ENCODE assay signal across 21 cellular contexts in genomic region chr4:82756061-82756460, GRCh38. TPM values are rescaled to one million over a fixed set of nuclear protein-coding genes. Genes with fewer than 3 reads are reported as not detected.
A peak's percentile ranks its signal among the peaks of the same experiment; 100 is the strongest.
DNase-seq lines count a peak whose midpoint lies in the region; ATAC-seq and TF ChIP-seq lines count a peak whose summit lies in the region.
"Had no signal": no experiment of that assay in that cellular context is flagged by ENCODE, and none has a peak within 500 bp of the region (broad histone marks: within the 10 kb centered on the region; RNA-seq: fewer than 3 reads in every experiment).

No MANE protein-coding gene starts in this region.

- H3K23ac ChIP-seq in IMR-90 (ENCODE audit: low read depth, low read length), result no peak overlapping the region

- no peak overlapping the region for H3K9ac ChIP-seq in IMR-90 (ENCODE audit: low read depth, low read length)
- H3K9ac ChIP-seq: BLaER1 treated with 17β-estradiol and CSF1 and Interleukin-3, amounts not matched to agents 10 nM and 100 nM had no signal

- H4K20me1 ChIP-seq in IMR-90 (ENCODE audit: insufficient read depth, low read length), result no peaks in the 10 kb centered on the region; the same call in 1 of the 2 replicates

- no peak for TF ChIP-seq CTCF in IMR-90 (conservative IDR thresholded peaks at IDR 0.05; ENCODE audit: low read depth, low read length)

- no peaks in the 10 kb centered on the region for H3K9me1 ChIP-seq in IMR-90 (ENCODE audit: insufficient read depth, low read length)

- no peak for ATAC-seq in IMR-90 (ENCODE audit: low read depth)
- ATAC-seq: A549, GM23338, HCT116 had no signal

- H3K4me3 ChIP-seq in IMR-90 (ENCODE audit: insufficient read depth, low read depth, low read length), result no peak overlapping the region
- H3K4me3 ChIP-seq: A549; BLaER1 treated with 17β-estradiol and CSF1 and Interleukin-3, amounts not matched to agents 10 nM and 100 nM; GM23338 had no signal

- no peak overlapping the region for H2BK5ac ChIP-seq in IMR-90 (ENCODE audit: low read depth, low read length, poor library complexity, severe bottlenecking)

- DNase-seq in IMR-90 (no peak), iPS-NIHi11 (ENCODE audit: low spot score) (no peak), Kasumi-1 (lab: John Stamatoyannopoulos, UW) (no peak)
- no peak for DNase-seq in stimulated activated CD4-positive, alpha-beta T cell treated with anti-CD3 and anti-CD28 coated beads, Interleukin-12 subunit alpha, Interleukin-12 subunit beta, amount 100 ng/mL, for 4 hours
- DNase-seq: 8988T; ACHN; AML-193; BE2C; CD4-positive, alpha-beta T cell; CD8-positive, alpha-beta memory T cell; DMS53; DMS79 treated with DMSO at 0.1 percent for 48 hours; GF-D8; H9 had no signal

- H2AK9ac ChIP-seq in IMR-90 (replicated peaks; ENCODE audit: low read depth, low read length, poor library complexity), result peak overlapping the region; percentile 44

- H3K36me3 ChIP-seq in IMR-90 (ENCODE audit: control insufficient read depth, insufficient read depth, low read length), result no peaks in the 10 kb centered on the region
- H3K36me3 ChIP-seq: BE2C had no signal

- dilution Hi-C loops in IMR-90 (cut with HindIII; ENCODE audit: low sequenced_read_pairs, unreplicated experiment), result no loop called here

- WGBS in IMR-90 (ENCODE audit: extremely low coverage in 2 of 2, insufficient read length in 1 of 2), 2 experiments, result no CpG with 5 or more reads among the region's 4 CpGs

- H3K27me3 ChIP-seq in IMR-90 (ENCODE audit: control insufficient read depth, insufficient read depth, low read length) (no peaks in the 10 kb centered on the region; the same call in 1 of the 2 replicates), layer of hippocampus (ENCODE audit: control insufficient read depth, insufficient read depth, low read length) (no peaks in the 10 kb centered on the region)
- H3K27me3 ChIP-seq: BE2C; BLaER1 treated with 17β-estradiol and CSF1 and Interleukin-3, amounts not matched to agents 10 nM and 100 nM had no signal

- no peaks in the 10 kb centered on the region for H3K9me3 ChIP-seq in IMR-90 (ENCODE audit: control insufficient read depth, insufficient read depth, low read length)
- H3K9me3 ChIP-seq: A549; BE2C; BLaER1 treated with 17β-estradiol and CSF1 and Interleukin-3, amounts not matched to agents 10 nM and 100 nM had no signal

- TF ChIP-seq RAD21 in IMR-90 (IDR thresholded peaks at IDR 0.05; ENCODE audit: low read length), result no peak

- H2AFZ ChIP-seq in IMR-90 (replicated peaks; ENCODE audit: low read length, poor library complexity), result no peak overlapping the region
- H2AFZ ChIP-seq: GM23338 had no signal

- H3K56ac ChIP-seq in IMR-90 (ENCODE audit: extremely low read depth, insufficient read depth, low read length), result no peak overlapping the region

- H3K79me1 ChIP-seq in IMR-90 (ENCODE audit: low read depth in 1 of 2, low read length in 2 of 2), result peaks cover 3 to 9% of the 10 kb centered on the region in 2 experiments; a peak in 2 of 4 replicates

- H3K27ac ChIP-seq in IMR-90 (ENCODE audit: insufficient read depth, low read length) (no peak overlapping the region), cingulate gyrus (ENCODE audit: low read depth, low read length) (peak overlapping the region; percentile 80), layer of hippocampus (ENCODE audit: low read depth, low read length) (peak overlapping the region; percentile 23), temporal lobe (ENCODE audit: low read depth, low read length) (peak overlapping the region; percentile 17)
- H3K27ac ChIP-seq: A549; BLaER1 treated with 17β-estradiol and CSF1 and Interleukin-3, amounts not matched to agents 10 nM and 100 nM had no signal

- H2AK5ac ChIP-seq in IMR-90 (ENCODE audit: low read depth, low read length), result no peak overlapping the region

- no peak overlapping the region for H4K5ac ChIP-seq in IMR-90 (ENCODE audit: low read depth, low read length)

- intact Hi-C loops in IMR-90 (cut with micrococcal nuclease), result no loop called here

- POLR2A ChIA-PET in IMR-90 (lab: Charles Lee; ENCODE audit: unreplicated experiment), result no interaction called here

- H3K14ac ChIP-seq in IMR-90 (replicated peaks; ENCODE audit: low read depth, low read length), result no peak overlapping the region

- TF ChIP-seq POLR2A in IMR-90 (IDR thresholded peaks at IDR 0.05; ENCODE audit: low read depth, low read length), result no peak

- H3K4ac ChIP-seq in IMR-90 (ENCODE audit: low read depth, low read length), result no peak overlapping the region

- no peak overlapping the region for H2BK20ac ChIP-seq in IMR-90 (ENCODE audit: low read depth, low read length)

- no peak overlapping the region for H2BK15ac ChIP-seq in IMR-90 (ENCODE audit: low read depth, low read length)

- peaks cover 5% of the 10 kb centered on the region for H3K4me1 ChIP-seq in IMR-90 (ENCODE audit: control insufficient read depth, insufficient read depth, low read length)
- H3K4me1 ChIP-seq: A549, BE2C had no signal

- no peak overlapping the region for H4K8ac ChIP-seq in IMR-90 (ENCODE audit: low read depth in 2 of 2, low read length in 2 of 2)

- no peak overlapping the region for H4K91ac ChIP-seq in IMR-90 (ENCODE audit: insufficient read depth, low read depth, low read length)

- CTCF ChIA-PET in IMR-90 (lab: Yijun Ruan, JAX), result no interaction called here

- no peak overlapping the region for H2BK120ac ChIP-seq in IMR-90 (ENCODE audit: low read depth, low read length)

- BruUV-seq in IMR-90 (replicated peaks; lab: Mats Ljungman, UMichigan), result no TSS peak

- H3K18ac ChIP-seq in IMR-90 (ENCODE audit: low read depth, low read length), result no peak overlapping the region

- in situ Hi-C loops in IMR-90 (cut with MboI; ENCODE audit: low sequenced_read_pairs), result no loop called here

- H3K4me2 ChIP-seq in IMR-90 (ENCODE audit: low read depth, low read length), result no peak overlapping the region
- H3K4me2 ChIP-seq: A549; BLaER1 treated with 17β-estradiol and CSF1 and Interleukin-3, amounts not matched to agents 10 nM and 100 nM; GM23338 had no signal

TF ChIP-seq in IMR-90, 13 proteins besides CTCF, POLR2A, EP300 and RAD21:
- TF ChIP-seq FOS (IDR thresholded peaks at IDR 0.05; ENCODE audit: low read depth, low read length) (no peak), CEBPB (IDR thresholded peaks at IDR 0.05; ENCODE audit: low read depth, low read length) (no peak), SMC3 (IDR thresholded peaks at IDR 0.05; ENCODE audit: low read depth, low read length) (no peak), ELK1 (IDR thresholded peaks at IDR 0.05; ENCODE audit: borderline replicate concordance, low read depth, low read length) (no peak), MAFK (IDR thresholded peaks at IDR 0.05; ENCODE audit: low read depth, low read length) (no peak), RFX5 (IDR thresholded peaks at IDR 0.05; ENCODE audit: low read depth, low read length) (no peak), MXI1 (IDR thresholded peaks at IDR 0.05; ENCODE audit: borderline replicate concordance, low read depth, low read length) (no peak), RCOR1 (IDR thresholded peaks at IDR 0.05; ENCODE audit: insufficient replicate concordance, low read length) (no peak)

RNA-seq across cellular contexts. Expression of gene SCD5, which starts 42.5 kb away (rescaled TPM):
- 12.4 and 17.2 TPM in 2 replicates for total RNA-seq in IMR-90 (2012; rRNA removed)
- polyA plus RNA-seq in IMR-90 (2012; rRNA removed), result 13.5 and 13.9 TPM in 2 replicates
- 12.1 and 13.8 TPM in 2 replicates for polyA plus RNA-seq in IMR-90 (2012; cell fraction: cytosol; rRNA removed)
- polyA plus RNA-seq in IMR-90 (2012; cell fraction: nucleus; rRNA removed; ENCODE audit: low replicate concordance), result 3.8 and 4.5 TPM in 2 replicates
- total RNA-seq in temporal lobe, result 271 TPM

Comparison
In these comparisons a context has a peak if more than half of its experiments do, and no peak if none do; other contexts are left out.
1. RNA of gene SCD5, which starts 42.5 kb away (total RNA-seq): 271 TPM in temporal lobe (single experiment); 12.4 to 17.2 TPM in IMR-90; every median in the first group is over 10 times any median in the second.